In the genomic region with DNA sequence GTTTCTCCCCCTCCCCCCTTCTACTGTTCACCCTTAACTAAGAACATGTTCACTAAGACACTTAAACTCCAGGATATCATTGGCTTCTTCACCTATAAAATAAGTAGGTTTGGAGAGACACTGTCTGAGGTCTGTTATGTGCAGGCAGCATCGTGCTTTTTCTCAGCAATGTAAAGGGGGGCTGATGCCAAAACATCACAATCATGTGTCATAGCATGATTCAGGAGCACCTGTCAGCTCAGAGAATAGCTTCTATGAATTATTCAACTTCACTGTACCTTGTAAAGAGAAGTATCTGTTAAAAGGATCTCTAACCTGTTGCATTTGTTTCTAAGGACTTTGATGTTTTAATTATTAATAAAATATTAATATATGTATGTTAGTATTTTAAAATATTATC, we compare ENCODE assay signal across 16 cellular contexts.
A peak's percentile ranks its signal among the peaks of the same experiment; 100 is the strongest.
DNase-seq lines count a peak whose midpoint lies in the region; TF ChIP-seq lines count a peak whose summit lies in the region.
"Had no signal": no experiment of that assay in that cellular context is flagged by ENCODE, and none has a peak within 500 bp of the region (broad histone marks: within the 10 kb centered on the region; RNA-seq: fewer than 3 reads in every experiment).

No MANE protein-coding gene starts in this region.

- no peak overlapping the region for H3K27ac ChIP-seq in caudate nucleus (ENCODE audit: low read depth, low read length)
- H3K27ac ChIP-seq: A549, C4-2B had no signal

- TF ChIP-seq CTCF in epithelial cell of esophagus (IDR thresholded peaks at IDR 0.05; ENCODE audit: insufficient read depth, low read depth, low read length, missing control alignments) = no peak

- no peak overlapping the region for H3K4me3 ChIP-seq in epithelial cell of esophagus (ENCODE audit: low read length)
- H3K4me3 ChIP-seq: A549 had no signal

- peak; percentile 24 for DNase-seq in LHCN-M2 (ENCODE audit: low read depth)
- DNase-seq in RKO (ENCODE audit: low spot score) = peak; percentile 63
- peak; percentile 40 for DNase-seq in epithelial cell of esophagus (ENCODE audit: low read depth)
- DNase-seq in kidney tubule cell (ENCODE audit: low spot score) = peak; percentile 8
- DNase-seq in stimulated activated CD4-positive, alpha-beta T cell treated with anti-CD3 and anti-CD28 coated beads, Interleukin-2, amount 100 ng/mL, for 24 hours = no peak
- no peak for DNase-seq in NCI-H446 (lab: John Stamatoyannopoulos, UW)
- no peak for DNase-seq in caudate nucleus (lab: John Stamatoyannopoulos, UW)
- DNase-seq: BE2C; CD8-positive, alpha-beta T cell; COR-L47; DMS153; DMS79 treated with DMSO at 0.1 percent for 48 hours; EL; IMR-90 had no signal

Comparison
In these comparisons a context has a peak if more than half of its experiments do, and no peak if none do; other contexts are left out.
1. DNase-seq: peak in LHCN-M2 (single experiment), RKO (single experiment), epithelial cell of esophagus (single experiment) and kidney tubule cell (single experiment); none in stimulated activated CD4-positive, alpha-beta T cell treated with anti-CD3 and anti-CD28 coated beads, Interleukin-2, amount 100 ng/mL, for 24 hours (0 of 2), NCI-H446 (0 of 2) and caudate nucleus (0 of 61).